Comparison of ENCODE assay signal across 1 cellular context in genomic region chr2:10932345-10933151, GRCh38.
TF ChIP-seq lines count a peak whose summit lies in the region.

No MANE protein-coding gene starts in this region.

TF ChIP-seq in HepG2, 621 proteins besides CTCF, POLR2A, EP300 and RAD21 (continued from another document):
- no peak for TF ChIP-seq POGK (CRISPR knock-in tag; conservative IDR thresholded peaks at IDR 0.05)
- no peak for TF ChIP-seq CCAR2 (optimal IDR thresholded peaks at IDR 0.05; ENCODE audit: low read depth, low read length)
- no peak for TF ChIP-seq ZSCAN31 (CRISPR knock-in tag; IDR thresholded peaks at IDR 0.05; ENCODE audit: low read depth)
- no peak for TF ChIP-seq ZBTB8A (CRISPR knock-in tag; IDR thresholded peaks at IDR 0.05; ENCODE audit: borderline replicate concordance, low read depth)
- TF ChIP-seq SKIL (CRISPR knock-in tag; IDR thresholded peaks at IDR 0.05; ENCODE audit: borderline replicate concordance) = no peak
- no peak for TF ChIP-seq PPARG (CRISPR knock-in tag; conservative IDR thresholded peaks at IDR 0.05)
- no peak for TF ChIP-seq XBP1 (CRISPR knock-in tag; IDR thresholded peaks at IDR 0.05)
- TF ChIP-seq ZFP90 (CRISPR knock-in tag; IDR thresholded peaks at IDR 0.05; ENCODE audit: borderline replicate concordance) = no peak
- TF ChIP-seq CBX1 (IDR thresholded peaks at IDR 0.05; ENCODE audit: low read depth) = no peak
- TF ChIP-seq E2F2 (CRISPR knock-in tag; IDR thresholded peaks at IDR 0.05; ENCODE audit: borderline replicate concordance) = no peak
- TF ChIP-seq ZNF432 (CRISPR knock-in tag; IDR thresholded peaks at IDR 0.05; ENCODE audit: borderline replicate concordance) = no peak
- TF ChIP-seq GABPA (IDR thresholded peaks at IDR 0.05; ENCODE audit: low read depth, low read length) = no peak
- TF ChIP-seq GABPA (CRISPR knock-in tag; IDR thresholded peaks at IDR 0.05; ENCODE audit: low read depth) = no peak
- TF ChIP-seq CBX5 (CRISPR knock-in tag; IDR thresholded peaks at IDR 0.05; ENCODE audit: borderline replicate concordance) = no peak
- no peak for TF ChIP-seq RELA (CRISPR knock-in tag; IDR thresholded peaks at IDR 0.05)
- no peak for TF ChIP-seq ZHX2 (IDR thresholded peaks at IDR 0.05; ENCODE audit: low read depth)
- no peak for TF ChIP-seq ZHX2 (CRISPR knock-in tag; IDR thresholded peaks at IDR 0.05; ENCODE audit: borderline replicate concordance)
- TF ChIP-seq NR2F6 (IDR thresholded peaks at IDR 0.05) = no peak
- no peak for TF ChIP-seq NR2F6 (CRISPR knock-in tag; IDR thresholded peaks at IDR 0.05)
